23 cellular contexts compared by ENCODE assay signal in the genomic region with DNA sequence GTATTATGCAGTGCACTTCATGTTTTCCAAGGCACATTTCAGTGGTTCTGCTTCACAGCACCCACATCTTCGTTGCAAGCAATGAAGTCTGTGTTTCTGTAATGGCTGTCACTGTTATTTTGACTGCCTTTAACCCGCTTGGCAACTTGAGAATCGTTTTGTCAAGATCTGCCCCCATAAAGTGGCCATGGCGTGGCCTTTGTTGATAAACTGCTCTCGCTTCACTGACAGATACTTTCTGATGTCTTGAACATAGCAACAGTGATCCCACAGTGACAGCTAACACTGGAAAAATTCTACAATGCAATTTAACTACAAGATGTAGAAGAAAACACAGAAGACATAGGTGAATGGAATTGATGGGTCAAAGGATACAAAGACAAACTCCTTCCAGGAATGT.
"Had no signal": no experiment of that assay in that cellular context is flagged by ENCODE, and none has a peak within 500 bp of the region (broad histone marks: within the 10 kb centered on the region; RNA-seq: fewer than 3 reads in every experiment).

No MANE protein-coding gene starts in this region.

- H3K9me3 ChIP-seq: colonic mucosa, left ventricle myocardium inferior, lower lobe of right lung, psoas muscle, right lobe of liver, spleen, tibial nerve had no signal

- H3K27me3 Mint-ChIP-seq: memory B cell; stimulated activated memory B cell treated with anti-CD40 and anti-IgM and Interleukin-4, amounts not matched to agents 10 μg/mL and 1 μg/mL and 100 μg/mL, for 72 hours had no signal

- H3K4me1 Mint-ChIP-seq: endodermal cell; immature natural killer cell; memory B cell; stimulated activated memory B cell treated with anti-CD40 and anti-IgM and Interleukin-4, amounts not matched to agents 10 μg/mL and 1 μg/mL and 100 μg/mL, for 72 hours had no signal

- H3K27ac ChIP-seq: colonic mucosa, foreskin keratinocyte, left ventricle myocardium inferior, lower lobe of right lung, psoas muscle, right lobe of liver, spleen, tibial nerve had no signal

- H3K36me3 Mint-ChIP-seq: immature natural killer cell; memory B cell; stimulated activated memory B cell treated with anti-CD40 and anti-IgM and Interleukin-4, amounts not matched to agents 10 μg/mL and 1 μg/mL and 100 μg/mL, for 72 hours had no signal

- ATAC-seq: foreskin keratinocyte; lower lobe of right lung; psoas muscle; right lobe of liver; stimulated activated memory B cell treated with anti-CD40 and anti-IgM and Interleukin-4, amounts not matched to agents 10 μg/mL and 1 μg/mL and 100 μg/mL, for 72 hours had no signal

- H3K27me3 ChIP-seq: colonic mucosa, foreskin keratinocyte, right lobe of liver, spleen, tibial nerve had no signal

- H3K4me3 ChIP-seq: colonic mucosa, left ventricle myocardium inferior, lower lobe of right lung, psoas muscle, right lobe of liver, spleen, tibial nerve had no signal

- H3K4me3 Mint-ChIP-seq: endodermal cell; immature natural killer cell; memory B cell; neural crest cell; stimulated activated memory B cell treated with anti-CD40 and anti-IgM and Interleukin-4, amounts not matched to agents 10 μg/mL and 1 μg/mL and 100 μg/mL, for 72 hours; stimulated activated naive CD8-positive, alpha-beta T cell treated with anti-CD3 and anti-CD28 coated beads, Interleukin-15, Interleukin-2, amounts not matched to agents 100 ng/mL and 50 ng/mL, for 24 hours had no signal

- H3K4me1 ChIP-seq: colonic mucosa, foreskin keratinocyte, left ventricle myocardium inferior, lower lobe of right lung, psoas muscle, right lobe of liver, spleen, tibial nerve had no signal

- H3K27ac Mint-ChIP-seq: endodermal cell; immature natural killer cell; memory B cell; stimulated activated memory B cell treated with anti-CD40 and anti-IgM and Interleukin-4, amounts not matched to agents 10 μg/mL and 1 μg/mL and 100 μg/mL, for 72 hours; stimulated activated naive CD8-positive, alpha-beta T cell treated with anti-CD3 and anti-CD28 coated beads, Interleukin-15, Interleukin-2, amounts not matched to agents 100 ng/mL and 50 ng/mL, for 24 hours had no signal

- H3K9me3 Mint-ChIP-seq: endodermal cell; stimulated activated memory B cell treated with anti-CD40 and anti-IgM and Interleukin-4, amounts not matched to agents 10 μg/mL and 1 μg/mL and 100 μg/mL, for 72 hours; stimulated activated naive CD8-positive, alpha-beta T cell treated with anti-CD3 and anti-CD28 coated beads, Interleukin-15, Interleukin-2, amounts not matched to agents 100 ng/mL and 50 ng/mL, for 24 hours had no signal

- DNase-seq: cerebellar nuclear complex; colonic mucosa; dermis blood vessel endothelial cell; effector CD4-positive, alpha-beta T cell; endodermal cell; foreskin keratinocyte; immature natural killer cell; left ventricle myocardium inferior; lower lobe of right lung; midbrain; nucleus accumbens; psoas muscle; retina; right lobe of liver; spleen; stimulated activated CD4-positive, alpha-beta T cell treated with anti-CD3 and anti-CD28 coated beads, Interleukin-15, amount 100 ng/mL, for 24 hours; stimulated activated CD4-positive, alpha-beta T cell treated with anti-CD3 and anti-CD28 coated beads, Interleukin-1b, Interleukin-23, amount 100 ng/mL, for 48 hours; stimulated activated CD4-positive, alpha-beta T cell treated with anti-CD3 and anti-CD28 coated beads, Interleukin-4, amount 100 ng/mL, for 24 hours had no signal

- H3K36me3 ChIP-seq: colonic mucosa, left ventricle myocardium inferior, lower lobe of right lung, right lobe of liver, spleen, tibial nerve had no signal
